In the genomic region with DNA sequence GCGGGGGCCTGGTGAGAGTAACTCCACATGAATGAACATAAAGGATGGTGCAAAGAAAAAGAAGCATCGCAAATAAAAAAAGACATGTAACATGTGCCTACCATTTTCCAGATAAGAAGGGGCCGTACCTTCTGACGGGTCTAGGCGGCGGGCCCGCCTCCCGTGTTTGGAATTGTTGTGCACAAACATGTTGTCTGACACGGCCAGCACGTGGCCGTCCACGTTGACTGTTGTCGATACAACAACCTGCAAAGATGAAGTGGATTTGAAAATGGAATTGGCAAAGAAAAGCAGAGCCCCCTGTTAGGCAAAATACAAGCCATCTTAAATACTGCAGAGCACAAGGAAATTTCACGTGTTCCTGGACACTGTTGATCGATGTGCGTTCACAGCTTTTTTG, we compare ENCODE assay signal across 8 cellular contexts.
"Had no signal": no experiment of that assay in that cellular context is flagged by ENCODE, and none has a peak within 500 bp of the region (broad histone marks: within the 10 kb centered on the region; RNA-seq: fewer than 3 reads in every experiment).

No MANE protein-coding gene starts in this region.

- H3K4me3 ChIP-seq: GM12878 had no signal

- DNase-seq: GDM1, GF-D8 had no signal

- ATAC-seq: GM12878 had no signal

- FAIRE-seq: G401.6, GM12878, GM12891, GM12892, GM18507, GM19239 had no signal
